In the genomic region with DNA sequence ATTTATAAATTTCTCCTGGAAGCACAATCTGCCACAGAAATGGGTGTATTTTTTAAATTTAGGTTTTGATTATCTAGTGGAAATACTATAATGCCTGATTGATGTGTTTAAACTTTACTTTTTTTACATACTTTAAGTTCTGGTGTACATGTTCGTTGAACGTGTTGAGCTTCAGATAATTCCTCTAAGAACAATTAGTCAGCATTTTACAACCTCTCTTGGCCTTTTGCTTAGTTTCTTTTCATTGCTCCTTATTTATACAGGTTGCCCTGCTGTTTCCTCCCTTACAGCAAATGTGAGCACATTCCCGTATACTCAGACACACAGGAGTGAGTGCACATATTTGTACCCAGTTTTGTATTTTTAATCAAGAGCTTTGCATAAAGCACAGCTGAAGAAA, we compare ENCODE assay signal across 15 cellular contexts.
DNase-seq lines count a peak whose midpoint lies in the region; ATAC-seq, FAIRE-seq and TF ChIP-seq lines count a peak whose summit lies in the region.
"Had no signal": no experiment of that assay in that cellular context is flagged by ENCODE, and none has a peak within 500 bp of the region (broad histone marks: within the 10 kb centered on the region; RNA-seq: fewer than 3 reads in every experiment).

No MANE protein-coding gene starts in this region.

- no peak for FAIRE-seq in HepG2 (lab: Jason Lieb, UNC)
- FAIRE-seq: GM12892, H54 had no signal

- H3K36me3 Mint-ChIP-seq in activated T-cell treated with anti-CD3 and anti-CD28 coated beads, Interleukin-2, amount 50 U/mL, for 24 hours (ENCODE audit: low read depth) = no peaks in the 10 kb centered on the region
- H3K36me3 Mint-ChIP-seq: CD4-positive, alpha-beta memory T cell had no signal

- H3K4me1 ChIP-seq in HepG2 (ENCODE audit: insufficient read depth, low read length) (no peaks in the 10 kb centered on the region), right lobe of liver (no peaks in the 10 kb centered on the region), PC-3 (ENCODE audit: insufficient read depth, low read length) (peaks cover 16% of the 10 kb centered on the region), hepatocyte (ENCODE audit: insufficient read depth) (peaks cover 4% of the 10 kb centered on the region)

- TF ChIP-seq EP300 in HepG2 (IDR thresholded peaks at IDR 0.05; ENCODE audit: low read depth in 2 of 2, low read length in 2 of 2) = no peak
- no peak for TF ChIP-seq EP300 in HepG2 (CRISPR knock-in tag; IDR thresholded peaks at IDR 0.05; ENCODE audit: borderline replicate concordance)

- H3K27ac ChIP-seq in HepG2 (ENCODE audit: extremely low read length, insufficient read depth, low read length) = no peak overlapping the region
- no peak overlapping the region for H3K27ac ChIP-seq in right lobe of liver
- no peak overlapping the region for H3K27ac ChIP-seq in PC-3 (ENCODE audit: low read length)
- no peak overlapping the region for H3K27ac ChIP-seq in hepatocyte

- H3K9ac ChIP-seq in HepG2 (ENCODE audit: insufficient read depth, low read depth, low read length) (no peak overlapping the region), PC-3 (ENCODE audit: low read length) (no peak overlapping the region)

- BruUV-seq in HepG2 (replicated peaks; lab: Mats Ljungman, UMichigan) (no TSS peak), PC-3 (replicated peaks; lab: Mats Ljungman, UMichigan) (no TSS peak)

- H3K36me3 ChIP-seq in HepG2 (replicated peaks in 1 of 2; ENCODE audit: control insufficient read depth in 1 of 2, insufficient read depth in 2 of 2, low read length in 2 of 2) = no peaks in the 10 kb centered on the region
- no peaks in the 10 kb centered on the region for H3K36me3 ChIP-seq in right lobe of liver
- no peaks in the 10 kb centered on the region for H3K36me3 ChIP-seq in PC-3 (ENCODE audit: low read depth, low read length)
- H3K36me3 ChIP-seq in hepatocyte (replicated peaks; ENCODE audit: insufficient read depth, low read depth) = no peaks in the 10 kb centered on the region

- no peak for DNase-seq in HepG2 (ENCODE audit: low spot score)
- no peak for DNase-seq in right lobe of liver
- peak; percentile 47 for DNase-seq in PC-3
- DNase-seq in hepatocyte (ENCODE audit: low spot score) = peak; percentile 3
- no peak for DNase-seq in activated T-cell treated with anti-CD3 and anti-CD28 coated beads, Interleukin-2, amount 50 U/mL, for 24 hours
- no peak for DNase-seq in activated CD4-positive, alpha-beta T cell treated with anti-CD3 and anti-CD28 coated beads for 1 hour
- DNase-seq: C1 segment of cervical spinal cord; CD4-positive, alpha-beta memory T cell; DND-41; GDM1 had no signal

- ATAC-seq in HepG2 (no peak), right lobe of liver (no peak), PC-3 (peak; percentile 48; the same call in 1 of the 2 replicates), GM18511 (IDR thresholded peaks at IDR 0.05; ENCODE audit: unreplicated experiment) (no peak)
- ATAC-seq: HCT116 had no signal

- H3F3A ChIP-seq in PC-3 (ENCODE audit: low read length, unreplicated experiment) = no peaks in the 10 kb centered on the region

- no peaks in the 10 kb centered on the region for H4K20me1 ChIP-seq in HepG2 (ENCODE audit: insufficient read depth, low read length)
- H4K20me1 ChIP-seq in PC-3 (ENCODE audit: low read length) = no peaks in the 10 kb centered on the region
- H4K20me1 ChIP-seq in hepatocyte (ENCODE audit: insufficient read depth, poor library complexity, severe bottlenecking) = no peaks in the 10 kb centered on the region

- H3K4me2 ChIP-seq in HepG2 (ENCODE audit: low read depth, low read length) = no peak overlapping the region
- H3K4me2 ChIP-seq in PC-3 (ENCODE audit: low read length) = peak overlapping the region; percentile 48; the same call in 1 of the 2 replicates
- no peak overlapping the region for H3K4me2 ChIP-seq in hepatocyte

- no peak overlapping the region for H3K4me3 Mint-ChIP-seq in activated T-cell treated with anti-CD3 and anti-CD28 coated beads, Interleukin-2, amount 50 U/mL, for 24 hours
- H3K4me3 Mint-ChIP-seq: B cell; CD4-positive, alpha-beta memory T cell had no signal

- H3K79me2 ChIP-seq in HepG2 (ENCODE audit: insufficient read depth, low read length) (no peaks in the 10 kb centered on the region), PC-3 (ENCODE audit: low read length) (no peaks in the 10 kb centered on the region), hepatocyte (no peaks in the 10 kb centered on the region)

- no peak for TF ChIP-seq RAD21 in HepG2 (CRISPR knock-in tag; IDR thresholded peaks at IDR 0.05)

- in situ Hi-C loops in HepG2 (cut with HindIII; ENCODE audit: extremely low pct_ligation_motif_present, low pct_unique_long_range_greater_than_20kb) = no loop called here

- no peak for TF ChIP-seq CTCF in HepG2 (CRISPR knock-in tag; IDR thresholded peaks at IDR 0.05)
- no peak for TF ChIP-seq CTCF in right lobe of liver (IDR thresholded peaks at IDR 0.05)
- TF ChIP-seq CTCF in PC-3 (conservative IDR thresholded peaks at IDR 0.05; ENCODE audit: low read depth, low read length) = no peak
- TF ChIP-seq CTCF in hepatocyte (IDR thresholded peaks at IDR 0.05; ENCODE audit: poor library complexity) = no peak

- no peaks in the 10 kb centered on the region for H3K4me1 Mint-ChIP-seq in activated T-cell treated with anti-CD3 and anti-CD28 coated beads, Interleukin-2, amount 50 U/mL, for 24 hours (ENCODE audit: low read depth)
- H3K4me1 Mint-ChIP-seq: B cell; CD4-positive, alpha-beta memory T cell had no signal

- H3K27ac Mint-ChIP-seq in activated T-cell treated with anti-CD3 and anti-CD28 coated beads, Interleukin-2, amount 50 U/mL, for 24 hours = no peak overlapping the region
- H3K27ac Mint-ChIP-seq: B cell; CD4-positive, alpha-beta memory T cell had no signal

- POLR2A ChIA-PET in HepG2 (lab: Yijun Ruan, JAX) (no interaction called here), PC-3 (lab: Charles Lee; ENCODE audit: unreplicated experiment) (no interaction called here)

- H3K9me3 ChIP-seq in HepG2 (ENCODE audit: low read length) (no peaks in the 10 kb centered on the region), right lobe of liver (no peaks in the 10 kb centered on the region), PC-3 (ENCODE audit: low read length) (no peaks in the 10 kb centered on the region), hepatocyte (ENCODE audit: low read depth) (no peaks in the 10 kb centered on the region)

- no peaks in the 10 kb centered on the region for H3K27me3 Mint-ChIP-seq in activated T-cell treated with anti-CD3 and anti-CD28 coated beads, Interleukin-2, amount 50 U/mL, for 24 hours
- H3K27me3 Mint-ChIP-seq: B cell; CD4-positive, alpha-beta memory T cell had no signal

- peaks cover 6% of the 10 kb centered on the region for H3K9me3 Mint-ChIP-seq in activated T-cell treated with anti-CD3 and anti-CD28 coated beads, Interleukin-2, amount 50 U/mL, for 24 hours

- TF ChIP-seq POLR2A in HepG2 (IDR thresholded peaks at IDR 0.05; ENCODE audit: insufficient read depth in 1 of 2, low read depth in 2 of 2, low read length in 2 of 2) = no peak
- TF ChIP-seq POLR2A in right lobe of liver (IDR thresholded peaks at IDR 0.05) = no peak

- H3K9me2 ChIP-seq in PC-3 (replicated peaks; ENCODE audit: low read length) (no peaks in the 10 kb centered on the region), hepatocyte (replicated peaks; ENCODE audit: insufficient read depth) (no peaks in the 10 kb centered on the region)

- H3K27me3 ChIP-seq in HepG2 (ENCODE audit: control insufficient read depth in 1 of 2, insufficient read depth in 2 of 2, low read length in 2 of 2) (no peaks in the 10 kb centered on the region), right lobe of liver (no peaks in the 10 kb centered on the region), PC-3 (ENCODE audit: low read length) (no peaks in the 10 kb centered on the region), hepatocyte (no peaks in the 10 kb centered on the region)

- WGBS in HepG2 (ENCODE audit: low lambda C conversion rate) = 5% methylated on average over 3 of the region's 3 CpGs
- 28% methylated on average over 3 of the region's 3 CpGs for WGBS in right lobe of liver (ENCODE audit: insufficient coverage, low coverage, low lambda C conversion rate, missing lambda C conversion rate)
- WGBS in hepatocyte (ENCODE audit: low lambda C conversion rate, missing lambda C conversion rate) = 64% methylated on average over 3 of the region's 3 CpGs

- intact Hi-C loops in HepG2 (cut with micrococcal nuclease; ENCODE audit: unreplicated experiment) (no loop called here), right lobe of liver (cut with DNase I) (no loop called here), PC-3 (cut with micrococcal nuclease) (loop anchor here (10.0 kb wide), 1 partner anchor 996 kb away; no protein-coding TSS in a partner anchor)

- H3K4me3 ChIP-seq in HepG2 (replicated peaks in 1 of 3; ENCODE audit: insufficient read depth in 1 of 3, low read depth in 2 of 3, low read length in 3 of 3) (no peak overlapping the region), right lobe of liver (no peak overlapping the region), PC-3 (ENCODE audit: low read length) (no peak overlapping the region), hepatocyte (no peak overlapping the region)

- CTCF ChIA-PET in HepG2 (lab: Yijun Ruan, JAX; ENCODE audit: low intra/inter-chr PET ratio, low total read pairs) (no interaction called here), PC-3 (lab: Charles Lee) (no interaction called here)

- no peak overlapping the region for H2AFZ ChIP-seq in HepG2 (ENCODE audit: low read length)
- H2AFZ ChIP-seq in PC-3 (ENCODE audit: low read length) = 0 out of 2 replicates have a peak overlapping the region, but pooled peaks have one; percentile 38
- H2AFZ ChIP-seq in hepatocyte = no peak overlapping the region

TF ChIP-seq in HepG2, 621 proteins besides CTCF, POLR2A, EP300 and RAD21:
- TF ChIP-seq MAFK (conservative IDR thresholded peaks at IDR 0.05 in 1 of 2, IDR thresholded peaks at IDR 0.05 in 1 of 2; ENCODE audit: low read length in 2 of 2) (peak; percentile 56 to 66), MAFF (IDR thresholded peaks at IDR 0.05; ENCODE audit: low read depth, low read length) (peak; percentile 52; the same call in 1 of the 2 replicates)
- TF ChIP-seq, protein P1, sequence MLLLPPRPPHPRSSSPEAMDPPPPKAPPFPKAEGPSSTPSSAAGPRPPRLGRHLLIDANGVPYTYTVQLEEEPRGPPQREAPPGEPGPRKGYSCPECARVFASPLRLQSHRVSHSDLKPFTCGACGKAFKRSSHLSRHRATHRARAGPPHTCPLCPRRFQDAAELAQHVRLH (CRISPR knock-in tag; IDR thresholded peaks at IDR 0.05; ENCODE audit: borderline replicate concordance, low read depth) = no peak

Comparison
In these comparisons a context has a peak if more than half of its experiments do, and no peak if none do; other contexts are left out.
1. DNase-seq: peak in PC-3 (single experiment) and hepatocyte (single experiment); none in HepG2 (single experiment), right lobe of liver (0 of 3), activated T-cell treated with anti-CD3 and anti-CD28 coated beads, Interleukin-2, amount 50 U/mL, for 24 hours (single experiment) and activated CD4-positive, alpha-beta T cell treated with anti-CD3 and anti-CD28 coated beads for 1 hour (single experiment).